ENCODE assay signal across 26 cellular contexts in the genomic region with DNA sequence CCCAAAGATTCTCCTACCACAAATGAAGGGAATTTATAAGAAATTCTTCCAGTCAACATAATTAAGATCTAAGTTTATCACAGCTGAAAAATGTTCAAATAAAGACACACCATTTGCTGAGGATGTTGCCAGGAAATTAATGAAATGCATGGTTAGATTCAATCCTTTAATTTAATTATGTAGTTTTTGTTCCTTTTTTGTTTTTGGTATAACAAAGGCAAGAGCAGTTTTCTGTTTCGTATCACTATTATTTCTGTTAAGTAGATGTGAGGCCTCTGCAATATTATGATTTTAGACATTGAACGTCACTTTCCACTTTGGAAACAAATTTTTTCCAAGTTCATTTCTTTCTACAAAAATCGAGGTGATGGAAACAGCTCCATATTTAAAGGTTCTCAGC.
DNase-seq lines count a peak whose midpoint lies in the region; ATAC-seq, FAIRE-seq and TF ChIP-seq lines count a peak whose summit lies in the region.
"Had no signal": no experiment of that assay in that cellular context is flagged by ENCODE, and none has a peak within 500 bp of the region (broad histone marks: within the 10 kb centered on the region; RNA-seq: fewer than 3 reads in every experiment).

No MANE protein-coding gene starts in this region.

- no peak for TF ChIP-seq POLR2A in GM12878 (IDR thresholded peaks at IDR 0.05; ENCODE audit: low read depth, low read length)

- 2% methylated on average over 3 of the region's 3 CpGs for WGBS in GM12878 (ENCODE audit: insufficient coverage, insufficient replicate concordance, low lambda C conversion rate, missing lambda C conversion rate)
- WGBS in pancreas, 2 donors: 44 to 64% methylated on average over 3 of the region's 3 CpGs

- in situ Hi-C loops in GM12878 (cut with MboI): no loop called here

- peaks cover 35% of the 10 kb centered on the region for H3K4me1 Mint-ChIP-seq in GM23338
- H3K4me1 Mint-ChIP-seq: CD14-positive monocyte; CD4-positive, alpha-beta memory T cell; CD4-positive, CD25-positive, alpha-beta regulatory T cell; CD8-positive, alpha-beta memory T cell had no signal

- no peaks in the 10 kb centered on the region for H3K79me2 ChIP-seq in GM23338 (replicated peaks; ENCODE audit: insufficient read depth)
- no peaks in the 10 kb centered on the region for H3K79me2 ChIP-seq in GM12878 (ENCODE audit: control insufficient read depth, insufficient read depth, low read length)

- H3K9me2 ChIP-seq in GM23338 (ENCODE audit: insufficient read depth): 0 out of 2 replicates have a peak, but pooled peaks cover 3% of the 10 kb centered on the region

- ATAC-seq in GM23338 (no peak), GM12878 (peak; percentile 67), pancreas (no peak)

- BruUV-seq in GM12878 (replicated peaks; lab: Mats Ljungman, UMichigan): no TSS peak

- FAIRE-seq in GM12878 (lab: Jason Lieb, UNC): no peak
- no peak for FAIRE-seq in pancreas (lab: Jason Lieb, UNC)
- FAIRE-seq: A204.1, G401.6, GM12892, GM18507, GM19239 had no signal

- DNase-seq in EH (ENCODE audit: low read depth) (peak; percentile 12), GM23338 (ENCODE audit: low spot score) (no peak), GM12878 (ENCODE audit: low read depth, low spot score) (no peak), pancreas (no peak), iPS-NIHi11 (ENCODE audit: low spot score) (no peak)
- DNase-seq: 8988T; ACHN; BE2C; C1 segment of cervical spinal cord; CD4-positive, alpha-beta memory T cell; CD4-positive, CD25-positive, alpha-beta regulatory T cell; CD8-positive, alpha-beta memory T cell; COR-L47; DMS 273 treated with DMSO at 0.1 percent for 48 hours; DMS153; DMS53; DMS79; DND-41; GF-D8 had no signal

- no peak overlapping the region for H3K27ac Mint-ChIP-seq in GM23338
- H3K27ac Mint-ChIP-seq: CD14-positive monocyte; CD4-positive, alpha-beta memory T cell; CD8-positive, alpha-beta memory T cell had no signal

- CTCF ChIA-PET in GM12878 (lab: Yijun Ruan, JAX): interaction anchor here (1.3 to 1.4 kb wide), 2 partner anchors 17 to 20 kb away, joined by 3 to 5 read pairs; no protein-coding TSS in a partner anchor

- H3K4me3 ChIP-seq in GM23338 (no peak overlapping the region), GM12878 (no peak overlapping the region), pancreas (no peak overlapping the region)
- H3K4me3 ChIP-seq: BLaER1 had no signal

- intact Hi-C loops in GM12878 (cut with micrococcal nuclease; ENCODE audit: unreplicated experiment) (no loop called here), pancreas (cut with DNase I) (no loop called here)

- POLR2A ChIA-PET in GM12878 (lab: Charles Lee): interaction anchor here (1.4 kb wide), 1 partner anchor 17 kb away, joined by 3 read pairs; no protein-coding TSS in a partner anchor

- H3K9ac ChIP-seq in GM12878 (ENCODE audit: control insufficient read depth, insufficient read depth, low read length): no peak overlapping the region
- H3K9ac ChIP-seq: BLaER1 had no signal

- H4K20me1 ChIP-seq in GM23338 (replicated peaks; ENCODE audit: insufficient read depth) (no peaks in the 10 kb centered on the region), GM12878 (ENCODE audit: control insufficient read depth, insufficient read depth) (no peaks in the 10 kb centered on the region)
- H4K20me1 ChIP-seq: BLaER1 had no signal

- H3K36me3 ChIP-seq in GM23338 (ENCODE audit: insufficient read depth) (no peaks in the 10 kb centered on the region), GM12878 (ENCODE audit: control insufficient read depth in 2 of 2, insufficient read depth in 2 of 2, low read length in 1 of 2) (no peaks in the 10 kb centered on the region), pancreas (no peaks in the 10 kb centered on the region)
- H3K36me3 ChIP-seq: BE2C, BLaER1 had no signal

- TF ChIP-seq EP300 in GM12878 (IDR thresholded peaks at IDR 0.05; ENCODE audit: borderline replicate concordance in 1 of 2, control insufficient read depth in 1 of 2, low read depth in 2 of 2, low read length in 2 of 2): no peak

- H2AFZ ChIP-seq in GM23338: no peak overlapping the region
- H2AFZ ChIP-seq in GM12878 (ENCODE audit: control insufficient read depth, low read depth, low read length): no peak overlapping the region

- no peak for TF ChIP-seq CTCF in GM23338 (conservative IDR thresholded peaks at IDR 0.05; ENCODE audit: low read depth in 2 of 2)
- TF ChIP-seq CTCF in GM12878 (IDR thresholded peaks at IDR 0.05 in 2 of 3, conservative IDR thresholded peaks at IDR 0.05 in 1 of 3; ENCODE audit: control insufficient read depth in 2 of 3, extremely low read depth in 1 of 3, insufficient read depth in 1 of 3, low read depth in 3 of 3, low read length in 3 of 3): no peak
- no peak for TF ChIP-seq CTCF in pancreas (IDR thresholded peaks at IDR 0.05)

- no peak for TF ChIP-seq RAD21 in GM12878 (IDR thresholded peaks at IDR 0.05; ENCODE audit: insufficient read depth, low read depth, low read length)

- H3K4me2 ChIP-seq in GM23338 (0 out of 2 replicates have a peak overlapping the region, but pooled peaks have one; percentile 39), GM12878 (ENCODE audit: control insufficient read depth, insufficient read depth) (no peak overlapping the region)
- H3K4me2 ChIP-seq: BLaER1 had no signal

- no peak overlapping the region for H3K4me3 Mint-ChIP-seq in GM23338
- H3K4me3 Mint-ChIP-seq: CD14-positive monocyte; CD4-positive, alpha-beta memory T cell; CD4-positive, CD25-positive, alpha-beta regulatory T cell; CD8-positive, alpha-beta memory T cell had no signal

- H3K4me1 ChIP-seq in GM23338 (ENCODE audit: insufficient read depth): peaks cover 35% of the 10 kb centered on the region
- H3K4me1 ChIP-seq in GM12878 (ENCODE audit: control insufficient read depth, insufficient read depth, low read length): no peaks in the 10 kb centered on the region
- no peaks in the 10 kb centered on the region for H3K4me1 ChIP-seq in pancreas
- H3K4me1 ChIP-seq: BE2C, BLaER1 had no signal

- H3K27ac ChIP-seq in GM23338 (ENCODE audit: low read depth) (no peak overlapping the region), GM12878 (ENCODE audit: control insufficient read depth, insufficient read depth) (no peak overlapping the region), pancreas (no peak overlapping the region)
- H3K27ac ChIP-seq: BLaER1 had no signal

- SMC1A ChIA-PET in GM12878 (lab: Charles Lee; ENCODE audit: uncharacterized antibody, unreplicated experiment): interaction anchor here (0.7 to 2.8 kb wide), 7 partner anchors 9 to 34 kb away, joined by 3 to 12 read pairs (median 6); no protein-coding TSS in a partner anchor

- H3K9me3 Mint-ChIP-seq in GM23338: no peaks in the 10 kb centered on the region

- H3K27me3 Mint-ChIP-seq in GM23338 (ENCODE audit: insufficient read depth, low read depth, poor library complexity): peaks cover 3% of the 10 kb centered on the region
- H3K27me3 Mint-ChIP-seq: CD4-positive, alpha-beta memory T cell; CD4-positive, CD25-positive, alpha-beta regulatory T cell; CD8-positive, alpha-beta memory T cell had no signal

- RAD21 ChIA-PET in GM12878 (lab: Charles Lee; ENCODE audit: unreplicated experiment): interaction anchor here (0.7 to 3.1 kb wide), 3 partner anchors 17 to 30 kb away, joined by 4 to 23 read pairs (median 4); no protein-coding TSS in a partner anchor

- no peaks in the 10 kb centered on the region for H3K27me3 ChIP-seq in GM23338 (ENCODE audit: insufficient read depth)
- no peaks in the 10 kb centered on the region for H3K27me3 ChIP-seq in GM12878 (replicated peaks in 1 of 2; ENCODE audit: control insufficient read depth in 2 of 2, insufficient read depth in 2 of 2, low read length in 1 of 2)
- no peaks in the 10 kb centered on the region for H3K27me3 ChIP-seq in pancreas
- H3K27me3 ChIP-seq: BE2C, BLaER1 had no signal

- no peaks in the 10 kb centered on the region for H3F3A ChIP-seq in GM23338 (replicated peaks; ENCODE audit: low read depth)

- H3K36me3 Mint-ChIP-seq in GM23338 (ENCODE audit: low read depth): no peaks in the 10 kb centered on the region
- H3K36me3 Mint-ChIP-seq: CD14-positive monocyte; CD4-positive, alpha-beta memory T cell; CD4-positive, CD25-positive, alpha-beta regulatory T cell; CD8-positive, alpha-beta memory T cell had no signal

- H3K9me3 ChIP-seq in GM12878 (replicated peaks; ENCODE audit: control insufficient read depth, insufficient read depth, low read length) (no peaks in the 10 kb centered on the region), pancreas (no peaks in the 10 kb centered on the region)
- H3K9me3 ChIP-seq: BE2C, BLaER1 had no signal

TF ChIP-seq in GM23338, 12 proteins besides CTCF, POLR2A, EP300 and RAD21 (continues in another document):
- TF ChIP-seq ZNF331 (CRISPR knock-in tag; IDR thresholded peaks at IDR 0.05; ENCODE audit: low read depth): no peak
- TF ChIP-seq JUNB (IDR thresholded peaks at IDR 0.05; ENCODE audit: unreplicated experiment): no peak

TF ChIP-seq in GM12878, 131 proteins besides CTCF, POLR2A, EP300 and RAD21 (continues in another document):
- TF ChIP-seq, protein P1, sequence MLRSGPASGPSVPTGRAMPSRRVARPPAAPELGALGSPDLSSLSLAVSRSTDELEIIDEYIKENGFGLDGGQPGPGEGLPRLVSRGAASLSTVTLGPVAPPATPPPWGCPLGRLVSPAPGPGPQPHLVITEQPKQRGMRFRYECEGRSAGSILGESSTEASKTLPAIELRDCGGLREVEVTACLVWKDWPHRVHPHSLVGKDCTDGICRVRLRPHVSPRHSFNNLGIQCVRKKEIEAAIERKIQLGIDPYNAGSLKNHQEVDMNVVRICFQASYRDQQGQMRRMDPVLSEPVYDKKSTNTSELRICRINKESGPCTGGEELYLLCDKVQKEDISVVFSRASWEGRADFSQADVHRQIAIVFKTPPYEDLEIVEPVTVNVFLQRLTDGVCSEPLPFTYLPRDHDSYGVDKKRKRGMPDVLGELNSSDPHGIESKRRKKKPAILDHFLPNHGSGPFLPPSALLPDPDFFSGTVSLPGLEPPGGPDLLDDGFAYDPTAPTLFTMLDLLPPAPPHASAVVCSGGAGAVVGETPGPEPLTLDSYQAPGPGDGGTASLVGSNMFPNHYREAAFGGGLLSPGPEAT (IDR thresholded peaks at IDR 0.05; ENCODE audit: low read depth): no peak
- TF ChIP-seq IKZF2 (IDR thresholded peaks at IDR 0.05) (peak; percentile 35 to 43; a peak in 2 of 4 replicates), EZH2 (IDR thresholded peaks at IDR 0.05; ENCODE audit: borderline replicate concordance, control insufficient read depth, low read depth, low read length) (no peak), ZNF24 (IDR thresholded peaks at IDR 0.05) (peak; percentile 28; the same call in 1 of the 2 replicates), LARP7 (IDR thresholded peaks at IDR 0.05) (no peak), RBBP5 (conservative IDR thresholded peaks at IDR 0.05) (no peak), IRF4 (IDR thresholded peaks at IDR 0.05; ENCODE audit: low read depth, low read length) (no peak)
- TF ChIP-seq, protein P2, sequence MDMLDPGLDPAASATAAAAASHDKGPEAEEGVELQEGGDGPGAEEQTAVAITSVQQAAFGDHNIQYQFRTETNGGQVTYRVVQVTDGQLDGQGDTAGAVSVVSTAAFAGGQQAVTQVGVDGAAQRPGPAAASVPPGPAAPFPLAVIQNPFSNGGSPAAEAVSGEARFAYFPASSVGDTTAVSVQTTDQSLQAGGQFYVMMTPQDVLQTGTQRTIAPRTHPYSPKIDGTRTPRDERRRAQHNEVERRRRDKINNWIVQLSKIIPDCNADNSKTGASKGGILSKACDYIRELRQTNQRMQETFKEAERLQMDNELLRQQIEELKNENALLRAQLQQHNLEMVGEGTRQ (IDR thresholded peaks at IDR 0.05; ENCODE audit: borderline replicate concordance, low read depth, low read length): no peak
